Comparison of ENCODE assay signal across 27 cellular contexts in genomic region chr18:25647404-25647803, GRCh38.
"Had no signal": no experiment of that assay in that cellular context is flagged by ENCODE, and none has a peak within 500 bp of the region (broad histone marks: within the 10 kb centered on the region; RNA-seq: fewer than 3 reads in every experiment).

No MANE protein-coding gene starts in this region.

- H3K27ac Mint-ChIP-seq: naive thymus-derived CD4-positive, alpha-beta T cell; nephron; neural progenitor cell; progenitor cell of endocrine pancreas; stimulated activated effector memory CD8-positive, alpha-beta T cell treated with anti-CD3 and anti-CD28 coated beads, Interleukin-12 subunit alpha, Interleukin-12 subunit beta, amount 100 ng/mL, for 72 hours; stimulated activated naive B cell treated with anti-CD40 and anti-IgM and Interleukin-4, amounts not matched to agents 10 μg/mL and 1 μg/mL and 100 μg/mL, for 72 hours; stimulated activated naive CD8-positive, alpha-beta T cell treated with anti-CD3 and anti-CD28 coated beads, Interleukin-15, Interleukin-2, amounts not matched to agents 100 ng/mL and 50 ng/mL, for 24 hours; type B pancreatic cell had no signal

- H3K4me1 ChIP-seq: neural progenitor cell, parathyroid adenoma, psoas muscle, right lobe of liver, sigmoid colon, stomach, thyroid gland, tibial nerve, vagina had no signal

- H3K36me3 ChIP-seq: neural progenitor cell, ovary, right lobe of liver, sigmoid colon, stomach, thoracic aorta, thyroid gland, tibial nerve, vagina had no signal

- H3K27me3 ChIP-seq: neural progenitor cell, ovary, right lobe of liver, sigmoid colon, stomach, thyroid gland, tibial nerve, vagina had no signal

- H3K27ac ChIP-seq: neural progenitor cell, ovary, parathyroid adenoma, psoas muscle, right lobe of liver, sigmoid colon, stomach, thoracic aorta, thyroid gland, tibial nerve, vagina had no signal

- H3K4me3 Mint-ChIP-seq: naive thymus-derived CD4-positive, alpha-beta T cell; nephron; neural progenitor cell; stimulated activated effector memory CD8-positive, alpha-beta T cell treated with anti-CD3 and anti-CD28 coated beads, Interleukin-12 subunit alpha, Interleukin-12 subunit beta, amount 100 ng/mL, for 72 hours; stimulated activated naive B cell treated with anti-CD40 and anti-IgM and Interleukin-4, amounts not matched to agents 10 μg/mL and 1 μg/mL and 100 μg/mL, for 72 hours; stimulated activated naive CD8-positive, alpha-beta T cell treated with anti-CD3 and anti-CD28 coated beads, Interleukin-15, Interleukin-2, amounts not matched to agents 100 ng/mL and 50 ng/mL, for 24 hours; type B pancreatic cell had no signal

- H3K36me3 Mint-ChIP-seq: naive thymus-derived CD4-positive, alpha-beta T cell; neural progenitor cell; stimulated activated effector memory CD8-positive, alpha-beta T cell treated with anti-CD3 and anti-CD28 coated beads, Interleukin-12 subunit alpha, Interleukin-12 subunit beta, amount 100 ng/mL, for 72 hours; stimulated activated naive B cell treated with anti-CD40 and anti-IgM and Interleukin-4, amounts not matched to agents 10 μg/mL and 1 μg/mL and 100 μg/mL, for 72 hours; type B pancreatic cell had no signal

- DNase-seq: naive thymus-derived CD4-positive, alpha-beta T cell; occipital lobe; ovary; posterior cingulate gyrus; psoas muscle; right cardiac atrium; right lobe of liver; sigmoid colon; small intestine; stimulated activated CD4-positive, alpha-beta T cell treated with anti-CD3 and anti-CD28 coated beads, Interleukin-15, amount 100 ng/mL, for 24 hours; stimulated activated CD4-positive, alpha-beta T cell treated with anti-CD3 and anti-CD28 coated beads, Interleukin-2, amount 100 ng/mL, for 24 hours; stimulated activated CD4-positive, alpha-beta T cell treated with anti-CD3 and anti-CD28 coated beads, Interleukin-2, amount 100 ng/mL, for 48 hours; stimulated activated CD4-positive, alpha-beta T cell treated with anti-CD3 and anti-CD28 coated beads, Interleukin-4, amount 100 ng/mL, for 24 hours; stimulated activated naive B cell treated with anti-CD40 and anti-IgM and Interleukin-4, amounts not matched to agents 10 μg/mL and 1 μg/mL and 100 μg/mL, for 72 hours; stimulated activated naive CD4-positive, alpha-beta T cell treated with Interleukin-2 at 50 U/mL for 16 hours; stomach; thyroid gland had no signal

- H3K27me3 Mint-ChIP-seq: progenitor cell of endocrine pancreas; stimulated activated naive CD8-positive, alpha-beta T cell treated with anti-CD3 and anti-CD28 coated beads, Interleukin-15, Interleukin-2, amounts not matched to agents 100 ng/mL and 50 ng/mL, for 24 hours; type B pancreatic cell had no signal

- H3K4me3 ChIP-seq: neural progenitor cell, ovary, psoas muscle, right lobe of liver, sigmoid colon, stomach, thoracic aorta, thyroid gland, tibial nerve, vagina had no signal

- ATAC-seq: naive thymus-derived CD4-positive, alpha-beta T cell; psoas muscle; right cardiac atrium; right lobe of liver; stimulated activated naive B cell treated with anti-CD40 and anti-IgM and Interleukin-4, amounts not matched to agents 10 μg/mL and 1 μg/mL and 100 μg/mL, for 72 hours had no signal

- H2AFZ ChIP-seq: neural progenitor cell, parathyroid adenoma had no signal

- H3K9me3 Mint-ChIP-seq: nephron; stimulated activated effector memory CD8-positive, alpha-beta T cell treated with anti-CD3 and anti-CD28 coated beads, Interleukin-12 subunit alpha, Interleukin-12 subunit beta, amount 100 ng/mL, for 72 hours; stimulated activated naive B cell treated with anti-CD40 and anti-IgM and Interleukin-4, amounts not matched to agents 10 μg/mL and 1 μg/mL and 100 μg/mL, for 72 hours; stimulated activated naive CD8-positive, alpha-beta T cell treated with anti-CD3 and anti-CD28 coated beads, Interleukin-15, Interleukin-2, amounts not matched to agents 100 ng/mL and 50 ng/mL, for 24 hours; type B pancreatic cell had no signal

- H3K79me2 ChIP-seq: parathyroid adenoma had no signal

- H3K9me3 ChIP-seq: ovary, psoas muscle, right lobe of liver, sigmoid colon, stomach, thoracic aorta, thyroid gland, tibial nerve, vagina had no signal

- H3K4me2 ChIP-seq: neural progenitor cell had no signal

- H3K9ac ChIP-seq: neural progenitor cell, parathyroid adenoma had no signal

- H3K4me1 Mint-ChIP-seq: naive thymus-derived CD4-positive, alpha-beta T cell; stimulated activated effector memory CD8-positive, alpha-beta T cell treated with anti-CD3 and anti-CD28 coated beads, Interleukin-12 subunit alpha, Interleukin-12 subunit beta, amount 100 ng/mL, for 72 hours; stimulated activated naive B cell treated with anti-CD40 and anti-IgM and Interleukin-4, amounts not matched to agents 10 μg/mL and 1 μg/mL and 100 μg/mL, for 72 hours had no signal
